ENCODE assay signal across 26 cellular contexts in the genomic region with DNA sequence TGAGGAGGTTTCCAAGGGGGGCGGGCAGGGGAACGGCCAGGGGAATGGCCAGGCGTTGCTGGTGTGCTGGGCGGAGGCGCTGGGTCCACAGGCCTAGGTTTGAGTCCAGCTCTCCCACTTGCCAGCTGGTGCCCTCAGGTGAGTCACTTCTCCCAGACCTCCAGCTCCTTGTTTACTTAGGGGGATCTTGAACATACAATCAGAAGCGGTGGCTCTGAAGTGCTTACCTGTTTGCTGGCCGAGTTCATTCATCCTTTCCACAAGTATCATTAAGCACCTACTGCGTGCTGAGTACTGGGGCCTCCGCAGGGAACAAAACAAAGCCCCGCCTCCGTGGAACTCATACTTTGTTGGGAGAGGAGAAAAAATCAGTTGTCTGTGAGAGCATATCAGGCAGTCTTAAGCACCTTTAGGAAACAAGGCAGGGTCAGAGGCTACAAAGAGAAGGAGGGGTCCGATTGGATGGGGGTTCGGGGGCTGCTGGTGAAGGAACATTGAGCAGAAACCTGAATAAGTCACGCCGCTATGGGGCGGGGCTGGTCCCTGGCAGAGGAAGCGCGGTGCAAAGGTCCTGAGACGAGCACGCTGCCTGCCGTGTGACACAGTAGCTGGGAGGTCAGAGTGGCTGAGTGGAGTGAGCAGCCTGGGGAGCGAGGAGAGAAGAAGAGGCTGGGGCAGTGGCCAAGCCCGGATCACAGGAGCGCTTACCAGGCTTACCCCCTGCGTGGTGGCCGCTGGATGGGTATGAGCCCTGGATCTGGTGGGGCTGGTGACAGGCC. TPM values are rescaled to one million over a fixed set of nuclear protein-coding genes. Genes with fewer than 3 reads are reported as not detected.
DNase-seq lines count a peak whose midpoint lies in the region; ATAC-seq and TF ChIP-seq lines count a peak whose summit lies in the region.
"Had no signal": no experiment of that assay in that cellular context is flagged by ENCODE, and none has a peak within 500 bp of the region (broad histone marks: within the 10 kb centered on the region; RNA-seq: fewer than 3 reads in every experiment).

No MANE protein-coding gene starts in this region.

- H3K79me2 ChIP-seq in neural progenitor cell (ENCODE audit: low read depth), result no peaks in the 10 kb centered on the region

- POLR2A ChIA-PET in Caco-2 (lab: Charles Lee) (no interaction called here), MCF 10A (lab: Yijun Ruan, JAX) (interaction anchor here (0.6 to 1.2 kb wide), 2 partner anchors 25 to 1435 kb away, joined by 3 to 4 read pairs; no protein-coding TSS in a partner anchor)

- H3K36me3 ChIP-seq in Caco-2 (ENCODE audit: control insufficient read depth, insufficient read depth, low read length) (no peaks in the 10 kb centered on the region; the same call in none of the 2 replicates), Peyer's patch (peaks cover 0 to 57% (median 0%) of the 10 kb centered on the region in 3 donors), neural progenitor cell (no peaks in the 10 kb centered on the region)
- H3K36me3 ChIP-seq: breast epithelium had no signal

- no TSS peak for BruUV-seq in Caco-2 (replicated peaks; lab: Mats Ljungman, UMichigan)
- BruUV-seq in MCF 10A (replicated peaks; lab: Mats Ljungman, UMichigan), result no TSS peak

- DNase-seq in Caco-2 (no peak), Peyer's patch (peak in 2 of 3 donors; percentile 80 to 84), left colon (peak; percentile 35), neural progenitor cell (ENCODE audit: low spot score) (peak; percentile 27), T1000 (lab: John Stamatoyannopoulos, UW) (no peak), MCF 10A (ENCODE audit: unreplicated experiment) (no peak)
- DNase-seq: activated CD4-positive, alpha-beta T cell treated with anti-CD3 and anti-CD28 coated beads for 48 hours; activated naive CD4-positive, alpha-beta T cell treated with Interleukin-2 at 50 U/mL for 16 hours; activated T-cell treated with anti-CD3 and anti-CD28 coated beads, Interleukin-2, amount 50 U/mL, for 72 hours; amniotic stem cell; COR-L47; effector memory CD8-positive, alpha-beta T cell; foreskin melanocyte; hippocampal formation; left ventricle myocardium superior; NCI-H1105 treated with DMSO at 0.1 percent for 48 hours; NCI-H2029 treated with DMSO at 0.1 percent for 48 hours; stimulated activated CD8-positive, alpha-beta memory T cell treated with anti-CD3 and anti-CD28 coated beads, Interleukin-4, amount 100 ng/mL, for 48 hours had no signal

- CTCF ChIA-PET in Caco-2 (lab: Charles Lee), result no interaction called here
- CTCF ChIA-PET in MCF 10A (lab: Yijun Ruan, JAX), result interaction anchor here (5.0 kb wide), 1 partner anchor 8 kb away, joined by 33 read pairs; no protein-coding TSS in a partner anchor

- ATAC-seq in left colon (peak; percentile 82), HG02840 (IDR thresholded peaks at IDR 0.05; ENCODE audit: low FRiP score, unreplicated experiment) (no peak), HG02973 (IDR thresholded peaks at IDR 0.05; ENCODE audit: unreplicated experiment) (no peak)
- ATAC-seq: activated T-cell treated with anti-CD3 and anti-CD28 coated beads, Interleukin-2, amount 50 U/mL, for 72 hours; effector memory CD8-positive, alpha-beta T cell; GM12878; left ventricle myocardium superior had no signal

- H2AFZ ChIP-seq in neural progenitor cell (replicated peaks), result no peak overlapping the region

- H3K4me3 ChIP-seq in Caco-2 (ENCODE audit: low read depth, low read length) (no peak overlapping the region), Peyer's patch (no peak overlapping the region), neural progenitor cell (no peak overlapping the region)
- H3K4me3 ChIP-seq: breast epithelium, esophagus muscularis mucosa, GM12878, prostate gland, SJSA1 had no signal

- intact Hi-C loops in Caco-2 (cut with micrococcal nuclease; ENCODE audit: unreplicated experiment), result no loop called here
- intact Hi-C loops in left colon (cut with DNase I, micrococcal nuclease), result no loop called here
- intact Hi-C loops in MCF 10A (cut with micrococcal nuclease), result no loop called here

- H3K27ac Mint-ChIP-seq in Caco-2 (ENCODE audit: unreplicated experiment) (peak overlapping the region; percentile 60), neural progenitor cell (peak overlapping the region; percentile 78), MCF 10A (ENCODE audit: low read depth, unreplicated experiment) (no peak overlapping the region)
- H3K27ac Mint-ChIP-seq: activated T-cell treated with anti-CD3 and anti-CD28 coated beads, Interleukin-2, amount 50 U/mL, for 72 hours; effector memory CD8-positive, alpha-beta T cell; IgD-negative memory B cell had no signal

- H3K27ac ChIP-seq in Peyer's patch (peak overlapping the region in 1 of 4 donors; percentile 59), neural progenitor cell (peak overlapping the region; percentile 67)
- H3K27ac ChIP-seq: breast epithelium, esophagus muscularis mucosa, prostate gland, SJSA1 had no signal

- H3K36me3 Mint-ChIP-seq in Caco-2 (ENCODE audit: insufficient read depth, unreplicated experiment), result no peaks in the 10 kb centered on the region
- H3K36me3 Mint-ChIP-seq in neural progenitor cell, result peaks cover 17% of the 10 kb centered on the region
- peaks cover 24% of the 10 kb centered on the region for H3K36me3 Mint-ChIP-seq in MCF 10A (ENCODE audit: insufficient read depth, unreplicated experiment)

- H3K4me1 ChIP-seq in Caco-2, result no peaks in the 10 kb centered on the region
- peaks cover 0 to 7% (median 0%) of the 10 kb centered on the region in 4 donors for H3K4me1 ChIP-seq in Peyer's patch
- H3K4me1 ChIP-seq in neural progenitor cell, result peaks cover 26% of the 10 kb centered on the region
- H3K4me1 ChIP-seq: breast epithelium, esophagus muscularis mucosa, prostate gland, SJSA1 had no signal

- no peaks in the 10 kb centered on the region for H3K27me3 ChIP-seq in Caco-2 (replicated peaks; ENCODE audit: control insufficient read depth, insufficient read depth, low read length)
- no peaks in the 10 kb centered on the region for H3K27me3 ChIP-seq in Peyer's patch
- no peaks in the 10 kb centered on the region for H3K27me3 ChIP-seq in neural progenitor cell
- H3K27me3 ChIP-seq: breast epithelium, esophagus muscularis mucosa, SJSA1 had no signal

- no peak for TF ChIP-seq POLR2A in Peyer's patch (IDR thresholded peaks at IDR 0.05)

- peak overlapping the region; percentile 31 for H3K4me2 ChIP-seq in neural progenitor cell

- H3K9me3 Mint-ChIP-seq in Caco-2 (ENCODE audit: unreplicated experiment) (no peaks in the 10 kb centered on the region), neural progenitor cell (no peaks in the 10 kb centered on the region), MCF 10A (ENCODE audit: unreplicated experiment) (no peaks in the 10 kb centered on the region)
- H3K9me3 Mint-ChIP-seq: activated T-cell treated with anti-CD3 and anti-CD28 coated beads, Interleukin-2, amount 50 U/mL, for 72 hours; effector memory CD8-positive, alpha-beta T cell; IgD-negative memory B cell had no signal

- H3K9me3 ChIP-seq in Caco-2 (no peaks in the 10 kb centered on the region), Peyer's patch (no peaks in the 10 kb centered on the region), neural progenitor cell (ENCODE audit: low read depth) (no peaks in the 10 kb centered on the region)
- H3K9me3 ChIP-seq: breast epithelium, esophagus muscularis mucosa, prostate gland, SJSA1 had no signal

- no peaks in the 10 kb centered on the region for H4K20me1 ChIP-seq in neural progenitor cell (ENCODE audit: low read depth)

- H3K27me3 Mint-ChIP-seq in Caco-2 (ENCODE audit: insufficient read depth, unreplicated experiment), result no peaks in the 10 kb centered on the region
- H3K27me3 Mint-ChIP-seq in neural progenitor cell (ENCODE audit: insufficient read depth, low read depth), result peaks cover 4% of the 10 kb centered on the region
- no peaks in the 10 kb centered on the region for H3K27me3 Mint-ChIP-seq in MCF 10A (ENCODE audit: insufficient read depth, unreplicated experiment)
- H3K27me3 Mint-ChIP-seq: effector memory CD8-positive, alpha-beta T cell; IgD-negative memory B cell had no signal

- H3F3A ChIP-seq in neural progenitor cell (ENCODE audit: low read depth), result peaks cover 14% of the 10 kb centered on the region

- H3K4me3 Mint-ChIP-seq in Caco-2 (ENCODE audit: unreplicated experiment) (no peak overlapping the region), neural progenitor cell (peak overlapping the region; percentile 64), MCF 10A (ENCODE audit: unreplicated experiment) (no peak overlapping the region)
- H3K4me3 Mint-ChIP-seq: activated T-cell treated with anti-CD3 and anti-CD28 coated beads, Interleukin-2, amount 50 U/mL, for 72 hours; effector memory CD8-positive, alpha-beta T cell; IgD-negative memory B cell had no signal

- H3K4me1 Mint-ChIP-seq in Caco-2 (ENCODE audit: low read depth, unreplicated experiment) (peaks cover 7% of the 10 kb centered on the region), neural progenitor cell (peaks cover 34% of the 10 kb centered on the region), MCF 10A (ENCODE audit: insufficient read depth, unreplicated experiment) (no peaks in the 10 kb centered on the region)

- TF ChIP-seq CTCF in Caco-2 (IDR thresholded peaks at IDR 0.05; ENCODE audit: insufficient read depth in 1 of 2, low read depth in 1 of 2, low read length in 1 of 2, severe bottlenecking in 1 of 2, unreplicated experiment in 1 of 2) (no peak), Peyer's patch (IDR thresholded peaks at IDR 0.05) (no peak), neural progenitor cell (IDR thresholded peaks at IDR 0.05) (no peak), MCF 10A (IDR thresholded peaks at IDR 0.05; ENCODE audit: unreplicated experiment) (no peak)

- H3K9ac ChIP-seq in neural progenitor cell, result no peak overlapping the region

RNA-seq across cellular contexts. Expression of a gene that starts 15.1 kb away (rescaled TPM):
- total RNA-seq in Caco-2 (2022) (28.4 and 28.9 TPM in 2 replicates), Peyer's patch (10 to 100 TPM in 3 of 4 donors, 1 to 10 TPM in 1; 3.3 to 66.7 (median 41.6) TPM), left colon (10 to 100 TPM; 23.1 to 47.2 TPM), neural progenitor cell (ENCODE audit: low replicate concordance) (8.3 and 20.1 TPM in 2 replicates), MCF 10A (2022) (15.5 and 17.1 TPM in 2 replicates)

RNA-seq across cellular contexts. Expression of a gene that starts 15.3 kb away (rescaled TPM):
- total RNA-seq in Caco-2 (2022) (42.3 and 48.9 TPM in 2 replicates), Peyer's patch (10 to 100 TPM; 30.8 to 41.4 (median 32.1) TPM), left colon (10 to 100 TPM; 31.0 to 51.3 TPM), neural progenitor cell (ENCODE audit: low replicate concordance) (24.7 and 34.5 TPM in 2 replicates), MCF 10A (2022) (36.0 and 59.2 TPM in 2 replicates)

Comparison
In these comparisons a context has a peak if more than half of its experiments do, and no peak if none do; other contexts are left out.
1. DNase-seq: peak in Peyer's patch (2 of 3), left colon (2 of 2) and neural progenitor cell (single experiment); none in Caco-2 (0 of 2), T1000 (single experiment) and MCF 10A (single experiment).